ENCODE assay signal across 7 cellular contexts in the genomic region with DNA sequence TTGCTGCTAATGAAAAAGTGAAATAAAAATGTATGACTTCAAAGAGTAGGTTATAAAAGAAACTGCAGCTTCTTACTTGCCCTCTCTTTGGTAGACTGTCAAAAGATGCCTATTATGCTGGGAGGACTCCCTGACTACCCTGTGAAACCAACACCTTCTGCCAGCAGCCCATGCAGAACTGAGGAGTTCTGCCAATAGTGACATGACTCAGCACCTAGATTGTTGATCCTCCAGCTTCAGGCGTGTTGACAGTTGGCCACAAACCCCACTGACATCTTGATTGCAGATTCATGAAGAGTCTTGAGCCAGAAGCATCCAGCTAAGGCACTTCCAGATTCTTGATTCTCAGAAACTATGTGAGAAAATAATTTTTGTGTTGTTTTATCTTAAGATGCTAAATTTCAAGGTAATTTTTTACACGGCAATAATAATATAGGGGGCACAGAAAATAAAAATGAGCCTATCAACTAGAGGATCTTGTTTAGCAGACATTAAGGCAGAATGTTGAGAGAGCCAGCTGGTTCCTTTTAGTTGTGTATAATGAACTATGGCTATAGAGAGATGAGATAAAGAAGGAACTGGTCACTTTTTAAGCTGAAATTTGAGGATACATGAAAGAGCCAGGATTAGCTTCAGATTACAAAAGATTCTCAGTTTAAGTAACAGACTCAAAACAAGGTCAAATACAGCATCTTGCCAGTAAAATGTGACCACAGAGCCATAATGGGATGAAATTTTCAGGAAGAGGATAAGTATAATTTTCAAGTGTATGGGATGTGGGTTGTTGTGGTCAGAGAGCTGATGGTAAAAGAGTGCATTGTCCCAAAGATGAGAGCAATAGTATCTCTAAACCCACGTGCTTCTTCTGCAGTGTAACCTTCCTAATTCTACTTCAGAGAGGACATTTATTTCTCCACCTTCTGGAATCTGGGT.
DNase-seq lines count a peak whose midpoint lies in the region; ATAC-seq and TF ChIP-seq lines count a peak whose summit lies in the region.

No MANE protein-coding gene starts in this region.

- 71 to 79% methylated on average over 3 of the region's 3 CpGs for WGBS in testis, 2 donors

- no peaks in the 10 kb centered on the region for H3K4me1 ChIP-seq in RWPE2 (ENCODE audit: insufficient read depth, poor library complexity, severe bottlenecking)
- H3K4me1 ChIP-seq in testis: no peaks in the 10 kb centered on the region

- H3K27ac ChIP-seq in RWPE2 (ENCODE audit: poor library complexity, severe bottlenecking) (no peak overlapping the region), testis (no peak overlapping the region)

- no peaks in the 10 kb centered on the region for H3K27me3 ChIP-seq in RWPE2 (ENCODE audit: insufficient read depth, poor library complexity, severe bottlenecking)
- no peaks in the 10 kb centered on the region for H3K27me3 ChIP-seq in testis

- H3K36me3 ChIP-seq in RWPE2 (ENCODE audit: low read depth) (no peaks in the 10 kb centered on the region), testis (ENCODE audit: low read depth, missing control alignments) (no peaks in the 10 kb centered on the region)

- no peaks in the 10 kb centered on the region for H3K9me3 ChIP-seq in RWPE2 (ENCODE audit: severe bottlenecking)
- no peaks in the 10 kb centered on the region for H3K9me3 ChIP-seq in testis

- TF ChIP-seq POLR2A in erythroblast (IDR thresholded peaks at IDR 0.05; ENCODE audit: low read length) (no peak), testis (IDR thresholded peaks at IDR 0.05) (no peak)

- TF ChIP-seq CTCF in GM13976 (IDR thresholded peaks at IDR 0.05; ENCODE audit: borderline replicate concordance, control extremely low read depth, extremely low read depth, insufficient read depth, missing control alignments) (no peak), RWPE2 (IDR thresholded peaks at IDR 0.05; ENCODE audit: poor library complexity, severe bottlenecking) (no peak), testis (IDR thresholded peaks at IDR 0.05) (no peak)

- DNase-seq in GM13976 (ENCODE audit: low spot score): peak; percentile 36
- no peak for DNase-seq in RWPE2 (ENCODE audit: low spot score)
- DNase-seq in erythroblast (lab: John Stamatoyannopoulos, UW): peak; percentile 71 to 74
- peak; percentile 45 for DNase-seq in smooth muscle cell of the brain vasculature (ENCODE audit: low read depth, low spot score)
- no peak for DNase-seq in testis

- H3K4me3 ChIP-seq in RWPE2 (ENCODE audit: severe bottlenecking): no peak overlapping the region
- no peak overlapping the region for H3K4me3 ChIP-seq in testis

- in situ Hi-C loops in GM13976 (cut with MboI; ENCODE audit: low sequenced_read_pairs, unreplicated experiment): no loop called here

- peak; percentile 77 for ATAC-seq in GM21515 (IDR thresholded peaks at IDR 0.05; ENCODE audit: unreplicated experiment)
- ATAC-seq in HG03571 (IDR thresholded peaks at IDR 0.05; ENCODE audit: unreplicated experiment): peak; percentile 95
- peak; percentile 79 for ATAC-seq in RWPE2 (ENCODE audit: low read depth)

- intact Hi-C loops in testis (cut with DNase I; ENCODE audit: low total_unique reads): no loop called here

Comparison
In these comparisons a context has a peak if more than half of its experiments do, and no peak if none do; other contexts are left out.
1. DNase-seq: peak in GM13976 (single experiment), erythroblast (2 of 2) and smooth muscle cell of the brain vasculature (single experiment); none in RWPE2 (single experiment) and testis (single experiment).
2. Peak in every context shown above with its lines, with median percentiles within 50 percentile points of each other: ATAC-seq.